35 cellular contexts compared by ENCODE assay signal in the genomic region with DNA sequence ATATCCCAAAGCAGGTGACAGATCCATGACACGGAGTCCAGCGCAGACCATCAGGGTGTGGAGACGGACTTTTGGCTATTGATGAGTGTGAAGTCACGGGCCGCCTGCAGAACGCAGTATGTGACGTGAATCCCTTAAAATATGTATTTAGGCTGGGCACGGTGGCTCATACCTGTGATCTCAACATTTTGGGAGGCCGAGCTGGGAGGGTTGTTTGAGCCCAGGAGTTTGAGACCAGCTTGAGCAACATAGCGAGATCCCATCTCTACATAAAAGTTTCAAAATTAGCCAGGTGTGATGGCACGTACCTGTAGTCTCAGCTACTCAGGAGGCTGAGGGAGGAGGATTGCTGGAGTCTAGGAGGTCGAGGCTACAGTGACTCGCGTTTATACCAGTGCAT. TPM values are rescaled to one million over a fixed set of nuclear protein-coding genes. Genes with fewer than 3 reads are reported as not detected.
"Had no signal": no experiment of that assay in that cellular context is flagged by ENCODE, and none has a peak within 500 bp of the region (broad histone marks: within the 10 kb centered on the region; RNA-seq: fewer than 3 reads in every experiment).

No MANE protein-coding gene starts in this region.

- H3K9me3 Mint-ChIP-seq: activated CD4-positive, alpha-beta memory T cell treated with anti-CD3 and anti-CD28 coated beads for 36 hours; activated CD4-positive, alpha-beta T cell treated with anti-CD3 and anti-CD28 coated beads, Interleukin-2, amount 10 ng/mL, durations not matched to agents 24 days and 14 days; activated naive CD8-positive, alpha-beta T cell treated with anti-CD3 and anti-CD28 coated beads for 36 hours; activated naive CD8-positive, alpha-beta T cell treated with anti-CD3 and anti-CD28 coated beads, Interleukin-2, amount 50 U/mL, for 24 hours; central memory CD8-positive, alpha-beta T cell; T-helper 2 cell treated with Interferon-gamma antibody and Interleukin-4, amounts not matched to agents 5 μg/mL and 100 μg/mL, for 36 hours had no signal

- ATAC-seq: activated CD4-positive, alpha-beta T cell treated with anti-CD3 and anti-CD28 coated beads for 36 hours; activated CD8-positive, alpha-beta memory T cell treated with anti-CD3 and anti-CD28 coated beads, Interleukin-2, amount 10 ng/mL, durations not matched to agents 7 days and 5 days; activated CD8-positive, alpha-beta T cell treated with anti-CD3 and anti-CD28 coated beads, Interleukin-2, amount 10 ng/mL, durations not matched to agents 7 days and 5 days; activated naive CD8-positive, alpha-beta T cell treated with anti-CD3 and anti-CD28 coated beads, Interleukin-2, amount 50 U/mL, for 24 hours; gastroesophageal sphincter; T-helper 17 cell had no signal

- H3K27ac Mint-ChIP-seq: activated CD4-positive, alpha-beta memory T cell treated with anti-CD3 and anti-CD28 coated beads for 36 hours; activated CD4-positive, alpha-beta T cell treated with anti-CD3 and anti-CD28 coated beads for 36 hours; activated CD4-positive, alpha-beta T cell treated with anti-CD3 and anti-CD28 coated beads, Interleukin-2, amount 10 ng/mL, durations not matched to agents 24 days and 14 days; activated CD8-positive, alpha-beta memory T cell treated with anti-CD3 and anti-CD28 coated beads, Interleukin-2, amount 10 ng/mL, durations not matched to agents 7 days and 5 days; activated CD8-positive, alpha-beta T cell treated with anti-CD3 and anti-CD28 coated beads, Interleukin-2, amount 10 ng/mL, durations not matched to agents 7 days and 5 days; activated naive CD8-positive, alpha-beta T cell treated with anti-CD3 and anti-CD28 coated beads for 36 hours; activated naive CD8-positive, alpha-beta T cell treated with anti-CD3 and anti-CD28 coated beads, Interleukin-2, amount 50 U/mL, for 24 hours; brain; T-helper 17 cell; T-helper 2 cell treated with Interferon-gamma antibody and Interleukin-4, amounts not matched to agents 5 μg/mL and 100 μg/mL, for 36 hours had no signal

- DNase-seq: activated CD4-positive, alpha-beta memory T cell treated with anti-CD3 and anti-CD28 coated beads for 36 hours; activated CD4-positive, alpha-beta T cell treated with anti-CD3 and anti-CD28 coated beads for 36 hours; activated CD4-positive, alpha-beta T cell treated with anti-CD3 and anti-CD28 coated beads, Interleukin-2, amount 10 ng/mL, durations not matched to agents 24 days and 14 days; activated CD4-positive, CD25-positive, alpha-beta regulatory T cell; activated CD4-positive, CD25-positive, alpha-beta regulatory T cell treated with anti-CD3 and anti-CD28 coated beads, Interleukin-2, amount 50 U/mL, for 72 hours; activated CD8-positive, alpha-beta memory T cell treated with anti-CD3 and anti-CD28 coated beads, Interleukin-2, amount 10 ng/mL, durations not matched to agents 7 days and 5 days; activated CD8-positive, alpha-beta memory T cell treated with anti-CD3 and anti-CD28 coated beads, Interleukin-2, amount 50 U/mL, for 4 hours; activated CD8-positive, alpha-beta T cell treated with anti-CD3 and anti-CD28 coated beads, Interleukin-2, amount 10 ng/mL, durations not matched to agents 7 days and 5 days; activated gamma-delta T cell; activated naive CD4-positive, alpha-beta T cell; activated naive CD4-positive, alpha-beta T cell treated with anti-CD3 and anti-CD28 coated beads, Interleukin-2, amount 50 U/mL, for 16 hours; activated naive CD8-positive, alpha-beta T cell treated with anti-CD3 and anti-CD28 coated beads for 36 hours; activated naive CD8-positive, alpha-beta T cell treated with anti-CD3 and anti-CD28 coated beads, Interleukin-2, amount 50 U/mL, for 24 hours; activated T-cell treated with anti-CD3 and anti-CD28 coated beads, Interleukin-2, amount 50 U/mL, for 1 hour; activated T-cell treated with anti-CD3 and anti-CD28 coated beads, Interleukin-2, amount 50 U/mL, for 48 hours; adrenal gland; amygdala; aorta; effector CD8-positive, alpha-beta T cell; esophagus squamous epithelium; foreskin melanocyte; head of caudate nucleus; T-helper 1 cell; T-helper 17 cell; T1000 had no signal

- H3K27ac ChIP-seq: adrenal gland, breast epithelium, epithelial cell of prostate, esophagus squamous epithelium, gastroesophageal sphincter had no signal

- FAIRE-seq: colon, endometrium, endothelial cell of umbilical vein had no signal

- H3K4me3 Mint-ChIP-seq: activated CD4-positive, alpha-beta memory T cell treated with anti-CD3 and anti-CD28 coated beads for 36 hours; activated CD4-positive, alpha-beta T cell treated with anti-CD3 and anti-CD28 coated beads for 36 hours; activated CD4-positive, alpha-beta T cell treated with anti-CD3 and anti-CD28 coated beads, Interleukin-2, amount 10 ng/mL, durations not matched to agents 24 days and 14 days; activated CD8-positive, alpha-beta memory T cell treated with anti-CD3 and anti-CD28 coated beads, Interleukin-2, amount 10 ng/mL, durations not matched to agents 7 days and 5 days; activated CD8-positive, alpha-beta T cell treated with anti-CD3 and anti-CD28 coated beads, Interleukin-2, amount 10 ng/mL, durations not matched to agents 7 days and 5 days; activated naive CD8-positive, alpha-beta T cell treated with anti-CD3 and anti-CD28 coated beads for 36 hours; activated naive CD8-positive, alpha-beta T cell treated with anti-CD3 and anti-CD28 coated beads, Interleukin-2, amount 50 U/mL, for 24 hours; central memory CD8-positive, alpha-beta T cell; T-helper 17 cell; T-helper 2 cell treated with Interferon-gamma antibody and Interleukin-4, amounts not matched to agents 5 μg/mL and 100 μg/mL, for 36 hours had no signal

- H3K36me3 Mint-ChIP-seq: activated CD4-positive, alpha-beta memory T cell treated with anti-CD3 and anti-CD28 coated beads for 36 hours; activated CD8-positive, alpha-beta memory T cell treated with anti-CD3 and anti-CD28 coated beads, Interleukin-2, amount 10 ng/mL, durations not matched to agents 7 days and 5 days; activated naive CD8-positive, alpha-beta T cell treated with anti-CD3 and anti-CD28 coated beads for 36 hours; brain had no signal

- H3K4me3 ChIP-seq: adrenal gland, breast epithelium, esophagus squamous epithelium, gastroesophageal sphincter had no signal

RNA-seq across cellular contexts. Expression of gene AMZ1, which starts 1.9 kb away (rescaled TPM):
- total RNA-seq: activated CD4-positive, alpha-beta T cell treated with anti-CD3 and anti-CD28 coated beads, Interleukin-2, amount 10 ng/mL, durations not matched to agents 24 days and 14 days; activated CD8-positive, alpha-beta memory T cell treated with anti-CD3 and anti-CD28 coated beads for 36 hours; activated CD8-positive, alpha-beta T cell treated with anti-CD3 and anti-CD28 coated beads, Interleukin-2, amount 10 ng/mL, durations not matched to agents 7 days and 5 days; endothelial cell of umbilical vein had no signal
- polyA plus RNA-seq: endothelial cell of umbilical vein had no signal
